8 cellular contexts compared by ENCODE assay signal in genomic region chr14:50944647-50945413, GRCh38. TPM values are rescaled to one million over a fixed set of nuclear protein-coding genes. Genes with fewer than 3 reads are reported as not detected.
DNase-seq lines count a peak whose midpoint lies in the region; ATAC-seq and TF ChIP-seq lines count a peak whose summit lies in the region.

No MANE protein-coding gene starts in this region.

- DNase-seq in NCI-H524 (lab: John Stamatoyannopoulos, UW) (peak; percentile 51 to 77), NCI-H524 treated with DMSO at 0.1 percent for 48 hours (lab: John Stamatoyannopoulos, UW) (no peak), NOMO-1 (lab: John Stamatoyannopoulos, UW; ENCODE audit: unreplicated experiment in 2 of 2) (peak; percentile 26 to 59), MCF 10A (ENCODE audit: unreplicated experiment) (peak; percentile 75), kidney glomerular epithelial cell (lab: John Stamatoyannopoulos, UW) (peak; percentile 25)
- peak; percentile 9 for DNase-seq in stimulated activated naive CD8-positive, alpha-beta T cell treated with anti-CD3 and anti-CD28 coated beads, Interleukin-15, Interleukin-2, amounts not matched to agents 100 U/mL and 50 U/mL, for 24 hours

- CTCF ChIA-PET in MCF 10A (lab: Yijun Ruan, JAX) = interaction anchor here (0.6 to 0.9 kb wide), 3 partner anchors 9 to 268 kb away, joined by 4 to 5 read pairs (median 4); no protein-coding TSS in a partner anchor

- ATAC-seq in HG02642 (IDR thresholded peaks at IDR 0.05; ENCODE audit: poor library complexity, unreplicated experiment) = peak; percentile 16
- ATAC-seq in stimulated activated naive CD8-positive, alpha-beta T cell treated with anti-CD3 and anti-CD28 coated beads, Interleukin-15, Interleukin-2, amounts not matched to agents 100 U/mL and 50 U/mL, for 24 hours = peak; percentile 72
- ATAC-seq in GM19397 (IDR thresholded peaks at IDR 0.05; ENCODE audit: unreplicated experiment) = no peak

- TSS peak; percentile 39 for BruUV-seq in MCF 10A (replicated peaks; lab: Mats Ljungman, UMichigan)

- no peaks in the 10 kb centered on the region for H3K27me3 Mint-ChIP-seq in MCF 10A (ENCODE audit: insufficient read depth, unreplicated experiment)

- TF ChIP-seq CTCF in MCF 10A (IDR thresholded peaks at IDR 0.05; ENCODE audit: unreplicated experiment) = no peak

- no peaks in the 10 kb centered on the region for H3K36me3 Mint-ChIP-seq in MCF 10A (ENCODE audit: insufficient read depth, unreplicated experiment)

- POLR2A ChIA-PET in MCF 10A (lab: Yijun Ruan, JAX) = interaction anchor here (0.6 to 2.6 kb wide), 13 partner anchors 10 to 1075 kb away, joined by 3 to 17 read pairs (median 5); partner anchors contain the start of genes NIN, SAV1 and TMX1

- H3K9me3 Mint-ChIP-seq in MCF 10A (ENCODE audit: unreplicated experiment) = no peaks in the 10 kb centered on the region

- H3K4me3 Mint-ChIP-seq in MCF 10A (ENCODE audit: unreplicated experiment) = peak overlapping the region; percentile 86

- peak overlapping the region; percentile 82 for H3K27ac Mint-ChIP-seq in MCF 10A (ENCODE audit: low read depth, unreplicated experiment)

- intact Hi-C loops in MCF 10A (cut with micrococcal nuclease) = no loop called here

- H3K4me1 Mint-ChIP-seq in MCF 10A (ENCODE audit: insufficient read depth, unreplicated experiment) = peaks cover 33% of the 10 kb centered on the region

RNA-seq across cellular contexts. Expression of gene PYGL, which starts 0.5 kb away (rescaled TPM):
- total RNA-seq in MCF 10A (2022) = 75.4 and 87.3 TPM in 2 replicates
